2 cellular contexts compared by ENCODE assay signal in the genomic region with DNA sequence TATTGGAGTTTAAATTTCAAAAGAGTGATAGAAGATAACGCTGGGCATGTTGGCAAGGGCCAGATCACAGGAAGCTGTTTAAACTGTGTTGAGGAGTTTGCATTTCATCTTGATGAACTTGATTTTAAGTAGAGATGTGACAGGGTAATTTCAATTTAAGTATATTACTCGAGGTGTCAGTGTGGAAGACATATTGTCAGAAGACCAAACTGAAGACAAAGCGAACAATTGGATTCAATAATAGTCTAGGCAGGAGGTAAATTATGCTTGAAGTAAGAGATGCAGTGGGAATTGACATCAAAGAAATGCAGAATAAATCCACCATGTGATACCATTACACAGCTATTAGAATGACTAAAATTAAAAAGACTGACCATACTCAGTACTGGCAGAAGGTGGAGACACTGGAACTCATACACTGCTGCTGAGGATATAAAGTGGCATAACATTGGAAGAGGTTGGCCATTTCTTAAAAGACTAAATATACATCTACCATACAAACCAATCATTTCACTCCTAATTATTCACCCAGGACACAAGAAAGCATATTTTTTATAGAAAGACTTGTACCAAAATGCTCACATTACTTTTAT.
TF ChIP-seq lines count a peak whose summit lies in the region.

No MANE protein-coding gene starts in this region.

TF ChIP-seq in IMR-90, 13 proteins besides CTCF, POLR2A, EP300 and RAD21:
- no peak for TF ChIP-seq RFX5 (IDR thresholded peaks at IDR 0.05; ENCODE audit: low read depth, low read length)
- TF ChIP-seq MAZ (IDR thresholded peaks at IDR 0.05; ENCODE audit: borderline replicate concordance, low read depth, low read length) = no peak
- no peak for TF ChIP-seq MXI1 (IDR thresholded peaks at IDR 0.05; ENCODE audit: borderline replicate concordance, low read depth, low read length)
- TF ChIP-seq CEBPB (IDR thresholded peaks at IDR 0.05; ENCODE audit: low read depth, low read length) = no peak
- TF ChIP-seq FOS (IDR thresholded peaks at IDR 0.05; ENCODE audit: low read depth, low read length) = no peak
- TF ChIP-seq SMC3 (IDR thresholded peaks at IDR 0.05; ENCODE audit: low read depth, low read length) = no peak
- no peak for TF ChIP-seq USF2 (IDR thresholded peaks at IDR 0.05; ENCODE audit: low read depth, low read length)
- TF ChIP-seq, protein P1, sequence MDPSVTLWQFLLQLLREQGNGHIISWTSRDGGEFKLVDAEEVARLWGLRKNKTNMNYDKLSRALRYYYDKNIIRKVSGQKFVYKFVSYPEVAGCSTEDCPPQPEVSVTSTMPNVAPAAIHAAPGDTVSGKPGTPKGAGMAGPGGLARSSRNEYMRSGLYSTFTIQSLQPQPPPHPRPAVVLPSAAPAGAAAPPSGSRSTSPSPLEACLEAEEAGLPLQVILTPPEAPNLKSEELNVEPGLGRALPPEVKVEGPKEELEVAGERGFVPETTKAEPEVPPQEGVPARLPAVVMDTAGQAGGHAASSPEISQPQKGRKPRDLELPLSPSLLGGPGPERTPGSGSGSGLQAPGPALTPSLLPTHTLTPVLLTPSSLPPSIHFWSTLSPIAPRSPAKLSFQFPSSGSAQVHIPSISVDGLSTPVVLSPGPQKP (IDR thresholded peaks at IDR 0.05; ENCODE audit: borderline replicate concordance, low read depth, low read length) = no peak
- TF ChIP-seq RCOR1 (IDR thresholded peaks at IDR 0.05; ENCODE audit: insufficient replicate concordance, low read length) = no peak
- TF ChIP-seq BHLHE40 (IDR thresholded peaks at IDR 0.05; ENCODE audit: low read depth, low read length) = no peak
- no peak for TF ChIP-seq MAFK (IDR thresholded peaks at IDR 0.05; ENCODE audit: low read depth, low read length)
- no peak for TF ChIP-seq NFE2L2 (IDR thresholded peaks at IDR 0.05; ENCODE audit: low read depth, low read length)
- TF ChIP-seq CHD1 (IDR thresholded peaks at IDR 0.05; ENCODE audit: low read depth, low read length) = no peak

TF ChIP-seq in GM12878, 131 proteins besides CTCF, POLR2A, EP300 and RAD21:
- TF ChIP-seq SMARCA5 (IDR thresholded peaks at IDR 0.05) (no peak), ZBED1 (IDR thresholded peaks at IDR 0.05; ENCODE audit: borderline replicate concordance) (no peak), BHLHE40 (IDR thresholded peaks at IDR 0.05; ENCODE audit: borderline replicate concordance in 1 of 2, low read depth in 2 of 2, low read length in 1 of 2) (no peak), BCL11A (IDR thresholded peaks at IDR 0.05; ENCODE audit: low read depth, low read length) (no peak), PKNOX1 (IDR thresholded peaks at IDR 0.05) (no peak), ZNF622 (IDR thresholded peaks at IDR 0.05) (no peak), E4F1 (IDR thresholded peaks at IDR 0.05; ENCODE audit: borderline replicate concordance, partially characterized antibody) (no peak), HSF1 (IDR thresholded peaks at IDR 0.05; ENCODE audit: low read depth, low read length) (no peak), HDAC6 (IDR thresholded peaks at IDR 0.05; ENCODE audit: unreplicated experiment) (no peak), TCF12 (IDR thresholded peaks at IDR 0.05; ENCODE audit: low read depth, low read length) (no peak), RFX5 (IDR thresholded peaks at IDR 0.05; ENCODE audit: low read depth, low read length) (no peak)
TF ChIP-seq in GM12878: peak in this region for 0.
